Comparison of ENCODE assay signal across 8 cellular contexts in the genomic region with DNA sequence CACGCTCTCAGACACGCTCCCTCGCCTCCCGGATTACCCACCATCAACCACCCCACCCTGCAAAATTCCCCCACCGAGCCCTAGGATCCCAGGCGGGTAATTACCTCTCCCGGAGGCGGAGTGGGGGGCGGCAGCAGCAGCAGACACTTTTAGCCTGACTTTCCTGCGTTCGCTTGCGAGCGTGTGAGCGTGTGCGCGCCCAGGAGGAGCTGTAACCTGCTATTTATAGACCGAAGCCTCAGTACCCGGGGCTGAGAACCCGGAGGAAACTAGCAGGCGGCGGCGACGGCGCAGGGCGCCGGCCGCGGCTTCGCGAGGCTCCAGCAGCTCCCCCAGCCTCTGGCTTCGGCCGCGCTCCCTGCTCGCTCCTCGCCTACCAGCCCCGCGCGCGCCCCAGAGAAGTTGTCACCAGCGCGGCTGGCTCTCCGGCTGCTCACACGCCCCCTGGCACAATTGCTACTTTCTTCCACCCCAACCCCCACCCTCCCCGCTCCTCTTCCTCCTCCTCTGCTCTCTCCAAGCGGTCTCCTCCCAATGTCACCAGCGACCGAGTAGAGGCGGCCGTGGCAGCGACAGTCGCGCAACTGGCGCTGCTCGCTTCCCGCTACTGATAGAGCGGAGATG. TPM values are rescaled to one million over a fixed set of nuclear protein-coding genes. Genes with fewer than 3 reads are reported as not detected.
A peak's percentile ranks its signal among the peaks of the same experiment; 100 is the strongest.
DNase-seq lines count a peak whose midpoint lies in the region; ATAC-seq, FAIRE-seq and TF ChIP-seq lines count a peak whose summit lies in the region.

Gene INPP4B (minus strand): TSS at position 197 of the 624 bp plus-strand sequence.

- no peaks in the 10 kb centered on the region for H3K36me3 Mint-ChIP-seq in CD8-positive, alpha-beta T cell

- peak; percentile 63 for ATAC-seq in CD8-positive, alpha-beta T cell
- ATAC-seq in HG02798 (IDR thresholded peaks at IDR 0.05; ENCODE audit: poor library complexity, unreplicated experiment): peak; percentile 27
- ATAC-seq in left cardiac atrium: peak; percentile 83 to 91
- ATAC-seq in HG03457 (IDR thresholded peaks at IDR 0.05; ENCODE audit: unreplicated experiment): no peak

- peak within 1 kb of the TSS; percentile 95 for H3K4me2 ChIP-seq in parathyroid adenoma (ENCODE audit: low read length)

- intact Hi-C loops in CD8-positive, alpha-beta T cell (cut with DNase I, micrococcal nuclease): loop anchor here (1.0 to 10.0 kb wide), 8 partner anchors 131 to 1985 kb away; partner anchors contain the start of gene ZNF330 (in 1 of the 2)
- intact Hi-C loops in left cardiac atrium (cut with DNase I): loop anchor here in 1 of 2 donors (10.0 kb wide), 2 partner anchors 501 to 1691 kb away; no protein-coding TSS in a partner anchor

- H3K27ac Mint-ChIP-seq in CD8-positive, alpha-beta T cell: no peak within 1 kb of the TSS

- POLR2A ChIA-PET in CD8-positive, alpha-beta T cell (lab: Charles Lee): no interaction called here

- DNase-seq in CD8-positive, alpha-beta T cell: peak in 6 of 7 experiments; percentile 15 to 60 (median 32)
- peak; percentile 26 for DNase-seq in SW480 (ENCODE audit: low spot score)
- peak; percentile 33 for DNase-seq in amniotic stem cell (lab: John Stamatoyannopoulos, UW)
- peak; percentile 53 for DNase-seq in left cardiac atrium
- DNase-seq in GM12891 (ENCODE audit: insufficient read length, low spot score): no peak

- FAIRE-seq in GM12891 (lab: Jason Lieb, UNC): no peak

- no peaks in the 10 kb centered on the region for H3K9me3 ChIP-seq in CD8-positive, alpha-beta T cell (ENCODE audit: low read length)
- H3K9me3 ChIP-seq in parathyroid adenoma (ENCODE audit: control insufficient read depth, low read length): no peaks in the 10 kb centered on the region

- CTCF ChIA-PET in CD8-positive, alpha-beta T cell (lab: Charles Lee): interaction anchor here (0.7 to 3.5 kb wide), 9 partner anchors 10 to 732 kb away, joined by 3 to 28 read pairs (median 3); no protein-coding TSS in a partner anchor

- TF ChIP-seq CTCF in CD8-positive, alpha-beta T cell (IDR thresholded peaks at IDR 0.05): no peak
- TF ChIP-seq CTCF in parathyroid adenoma (IDR thresholded peaks at IDR 0.05): no peak

- no peaks in the 10 kb centered on the region for H3K36me3 ChIP-seq in CD8-positive, alpha-beta T cell (ENCODE audit: insufficient read depth, low read length)
- no peaks in the 10 kb centered on the region for H3K36me3 ChIP-seq in parathyroid adenoma (ENCODE audit: control insufficient read depth, insufficient read depth, low read length)

- H3K4me3 ChIP-seq in CD8-positive, alpha-beta T cell (ENCODE audit: low read depth, low read length): peak within 1 kb of the TSS; percentile 87
- H3K4me3 ChIP-seq in parathyroid adenoma (ENCODE audit: low read depth, low read length): peak within 1 kb of the TSS; percentile 51

- no peak within 1 kb of the TSS for H3K27ac ChIP-seq in CD8-positive, alpha-beta T cell (ENCODE audit: low read depth, low read length)
- H3K27ac ChIP-seq in parathyroid adenoma: no peak within 1 kb of the TSS

- peaks cover 36% of the 10 kb centered on the region for H3K27me3 Mint-ChIP-seq in CD8-positive, alpha-beta T cell (ENCODE audit: low read depth)

- H3K9ac ChIP-seq in parathyroid adenoma: no peak within 1 kb of the TSS

- no peaks in the 10 kb centered on the region for H3K79me2 ChIP-seq in parathyroid adenoma

- peaks cover 4% of the 10 kb centered on the region for H3K4me1 ChIP-seq in CD8-positive, alpha-beta T cell (ENCODE audit: insufficient read depth, low read length)
- no peaks in the 10 kb centered on the region for H3K4me1 ChIP-seq in parathyroid adenoma

- no peaks in the 10 kb centered on the region for H3K9me3 Mint-ChIP-seq in CD8-positive, alpha-beta T cell

- no peak for TF ChIP-seq POLR2A in GM12891 (IDR thresholded peaks at IDR 0.05; ENCODE audit: low read depth, low read length)

- peaks cover 13% of the 10 kb centered on the region for H3K4me1 Mint-ChIP-seq in CD8-positive, alpha-beta T cell (ENCODE audit: low read depth)

- H3K4me3 Mint-ChIP-seq in CD8-positive, alpha-beta T cell: peak within 1 kb of the TSS; percentile 86

- H2AFZ ChIP-seq in parathyroid adenoma: peak within 1 kb of the TSS; percentile 69

- H3K27me3 ChIP-seq in CD8-positive, alpha-beta T cell (ENCODE audit: insufficient read depth, low read length): peaks cover 4% of the 10 kb centered on the region
- H3K27me3 ChIP-seq in parathyroid adenoma (ENCODE audit: control insufficient read depth, insufficient read depth, low read length): no peaks in the 10 kb centered on the region

TF ChIP-seq in GM12891, 5 proteins besides CTCF, POLR2A, EP300 and RAD21:
- TF ChIP-seq TAF1 (IDR thresholded peaks at IDR 0.05; ENCODE audit: low read depth, low read length): no peak
- TF ChIP-seq PAX5 (IDR thresholded peaks at IDR 0.05; ENCODE audit: insufficient read depth, low read length, severe bottlenecking): no peak

RNA-seq across cellular contexts. Expression of gene INPP4B, which starts in this region (rescaled TPM):
- 10 to 100 TPM; 17.3 to 19.2 TPM for total RNA-seq in CD8-positive, alpha-beta T cell
- total RNA-seq in left cardiac atrium: 10 to 100 TPM in 1 of 2 donors, 1 to 10 TPM in 1; 9.0 to 11.0 TPM
- polyA plus RNA-seq in GM12891 (2012; ENCODE audit: low read depth, missing spikeins): 0.47 TPM
